Comparison of ENCODE assay signal across 1 cellular context in the genomic region with DNA sequence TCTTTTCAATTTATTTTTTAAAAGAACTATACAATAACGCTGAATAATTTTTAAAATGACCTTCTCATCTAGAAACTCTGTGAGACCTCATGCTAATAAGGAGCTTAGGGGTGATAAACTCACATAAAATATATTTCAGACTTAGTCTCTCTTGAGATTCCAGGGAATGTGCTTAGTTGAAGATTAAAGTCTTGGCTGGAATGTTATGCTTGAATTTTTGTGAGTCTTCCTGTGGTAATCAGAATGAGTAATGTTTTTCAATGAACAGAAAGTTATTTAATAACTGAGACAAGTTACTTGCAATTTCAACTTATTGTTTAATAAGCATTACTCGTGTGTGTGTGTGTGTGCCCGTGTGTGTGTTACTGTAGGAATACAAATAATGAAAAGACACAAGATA.
TF ChIP-seq lines count a peak whose summit lies in the region.

No MANE protein-coding gene starts in this region.

TF ChIP-seq in SK-N-SH treated with all-trans-retinoic acid at 6 μM for 48 hours, 23 proteins besides CTCF, POLR2A, EP300 and RAD21 (continued from another document):
- TF ChIP-seq, protein P1, sequence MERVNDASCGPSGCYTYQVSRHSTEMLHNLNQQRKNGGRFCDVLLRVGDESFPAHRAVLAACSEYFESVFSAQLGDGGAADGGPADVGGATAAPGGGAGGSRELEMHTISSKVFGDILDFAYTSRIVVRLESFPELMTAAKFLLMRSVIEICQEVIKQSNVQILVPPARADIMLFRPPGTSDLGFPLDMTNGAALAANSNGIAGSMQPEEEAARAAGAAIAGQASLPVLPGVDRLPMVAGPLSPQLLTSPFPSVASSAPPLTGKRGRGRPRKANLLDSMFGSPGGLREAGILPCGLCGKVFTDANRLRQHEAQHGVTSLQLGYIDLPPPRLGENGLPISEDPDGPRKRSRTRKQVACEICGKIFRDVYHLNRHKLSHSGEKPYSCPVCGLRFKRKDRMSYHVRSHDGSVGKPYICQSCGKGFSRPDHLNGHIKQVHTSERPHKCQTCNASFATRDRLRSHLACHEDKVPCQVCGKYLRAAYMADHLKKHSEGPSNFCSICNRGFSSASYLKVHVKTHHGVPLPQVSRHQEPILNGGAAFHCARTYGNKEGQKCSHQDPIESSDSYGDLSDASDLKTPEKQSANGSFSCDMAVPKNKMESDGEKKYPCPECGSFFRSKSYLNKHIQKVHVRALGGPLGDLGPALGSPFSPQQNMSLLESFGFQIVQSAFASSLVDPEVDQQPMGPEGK (CRISPR knock-in tag; IDR thresholded peaks at IDR 0.05; ENCODE audit: borderline replicate concordance): no peak
